Comparison of ENCODE assay signal across 8 cellular contexts in the genomic region with DNA sequence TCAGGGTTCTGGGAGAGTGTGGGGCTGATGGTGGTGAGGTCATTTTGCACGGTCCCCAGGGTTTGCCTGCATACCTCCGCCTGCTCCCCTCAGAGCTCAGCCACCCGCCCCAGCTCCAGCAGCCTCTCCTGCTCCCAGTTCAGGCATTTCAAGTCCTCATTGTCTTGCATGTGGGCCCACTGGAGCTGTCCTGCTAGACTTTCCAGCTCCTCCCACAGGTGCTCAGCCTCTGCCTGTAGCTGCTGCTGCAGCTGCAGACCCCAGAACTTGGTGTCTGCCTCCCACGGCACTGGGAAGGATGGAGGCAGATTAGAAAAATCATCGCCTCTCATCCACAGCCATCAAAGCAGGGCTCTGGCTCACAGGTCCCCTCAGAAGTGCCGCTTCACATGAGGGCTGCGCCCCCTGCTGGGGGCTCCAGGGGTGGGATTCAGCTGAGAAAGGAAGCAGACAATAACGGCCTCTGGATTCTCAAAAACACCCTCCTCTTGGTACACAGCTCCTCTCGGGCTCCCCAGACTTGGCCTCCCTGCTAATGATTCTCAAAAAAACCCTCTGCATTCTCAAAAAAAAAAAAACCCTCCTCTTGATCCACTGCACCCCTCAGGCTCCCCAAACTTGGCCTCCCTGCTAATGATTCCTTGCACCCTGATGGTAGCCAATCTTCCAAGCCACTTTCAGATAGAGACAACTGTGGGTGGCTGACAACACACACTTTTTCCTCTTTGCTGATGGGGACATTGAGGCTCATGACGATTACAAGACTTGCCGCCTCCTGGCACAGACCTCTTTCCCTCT.
DNase-seq lines count a peak whose midpoint lies in the region; TF ChIP-seq lines count a peak whose summit lies in the region.

No MANE protein-coding gene starts in this region.

- intact Hi-C loops in esophagus muscularis mucosa (cut with DNase I): no loop called here
- intact Hi-C loops in testis (cut with DNase I; ENCODE audit: low total_unique reads): no loop called here
- intact Hi-C loops in posterior vena cava (cut with DNase I): no loop called here

- TF ChIP-seq POLR2A in esophagus muscularis mucosa (IDR thresholded peaks at IDR 0.05; ENCODE audit: low read depth) (no peak), testis (IDR thresholded peaks at IDR 0.05) (no peak)

- DNase-seq in NCI-H345 (lab: John Stamatoyannopoulos, UW): peak; percentile 61
- DNase-seq in activated CD8-positive, alpha-beta memory T cell treated with anti-CD3 and anti-CD28 coated beads, Interleukin-2, amount 50 U/mL, for 24 hours (ENCODE audit: extremely low read depth): peak; percentile 51
- DNase-seq in esophagus muscularis mucosa (ENCODE audit: extremely low spot score): no peak
- DNase-seq in neural progenitor cell (ENCODE audit: low spot score): peak; percentile 89
- DNase-seq in testis: peak; percentile 71
- DNase-seq in posterior vena cava (ENCODE audit: low spot score): no peak

- no peaks in the 10 kb centered on the region for H3K36me3 ChIP-seq in esophagus muscularis mucosa
- no peaks in the 10 kb centered on the region for H3K36me3 ChIP-seq in neural progenitor cell
- no peaks in the 10 kb centered on the region for H3K36me3 ChIP-seq in testis (ENCODE audit: low read depth, missing control alignments)

- H3K27ac ChIP-seq in 22Rv1 (no peak overlapping the region), esophagus muscularis mucosa (replicated peaks in 1 of 4) (no peak overlapping the region), neural progenitor cell (no peak overlapping the region), testis (no peak overlapping the region)

- 61% methylated on average over 10 of the region's 11 CpGs for WGBS in esophagus muscularis mucosa
- 48 to 54% methylated on average over 7 to 11 of the region's 11 CpGs for WGBS in testis, 2 donors

- H3K4me3 ChIP-seq in esophagus muscularis mucosa: no peak overlapping the region
- H3K4me3 ChIP-seq in neural progenitor cell: no peak overlapping the region
- H3K4me3 ChIP-seq in testis: no peak overlapping the region

- H3K27me3 ChIP-seq in esophagus muscularis mucosa (no peaks in the 10 kb centered on the region), neural progenitor cell (no peaks in the 10 kb centered on the region), testis (no peaks in the 10 kb centered on the region)

- H2AFZ ChIP-seq in neural progenitor cell (replicated peaks): peak overlapping the region; percentile 73

- H3K9ac ChIP-seq in neural progenitor cell: no peak overlapping the region

- H3K79me2 ChIP-seq in neural progenitor cell (ENCODE audit: low read depth): no peaks in the 10 kb centered on the region

- no peaks in the 10 kb centered on the region for H4K20me1 ChIP-seq in neural progenitor cell (ENCODE audit: low read depth)

- TF ChIP-seq CTCF in 22Rv1 (IDR thresholded peaks at IDR 0.05) (peak; percentile 76), GM12872 (IDR thresholded peaks at IDR 0.05; ENCODE audit: insufficient read depth, low read depth, low read length) (peak; percentile 85), esophagus muscularis mucosa (IDR thresholded peaks at IDR 0.05) (peak; percentile 36 to 56 (median 44)), neural progenitor cell (IDR thresholded peaks at IDR 0.05) (peak; percentile 77), testis (IDR thresholded peaks at IDR 0.05) (peak in 2 of 3 experiments; percentile 26 to 55)

- peaks cover 9% of the 10 kb centered on the region for H3K9me3 Mint-ChIP-seq in neural progenitor cell

- peaks cover 4% of the 10 kb centered on the region for H3K27me3 Mint-ChIP-seq in neural progenitor cell (ENCODE audit: insufficient read depth, low read depth)

- H3K27ac Mint-ChIP-seq in neural progenitor cell: no peak overlapping the region

- no peaks in the 10 kb centered on the region for H3F3A ChIP-seq in neural progenitor cell (ENCODE audit: low read depth)

- peaks cover 7% of the 10 kb centered on the region for H3K4me1 Mint-ChIP-seq in neural progenitor cell

- H3K4me1 ChIP-seq in esophagus muscularis mucosa (peaks cover 0 to 7% (median 6%) of the 10 kb centered on the region in 4 donors), neural progenitor cell (no peaks in the 10 kb centered on the region), testis (no peaks in the 10 kb centered on the region)

- H3K4me2 ChIP-seq in neural progenitor cell: no peak overlapping the region

- H3K4me3 Mint-ChIP-seq in neural progenitor cell: no peak overlapping the region

- H3K9me3 ChIP-seq in esophagus muscularis mucosa (no peaks in the 10 kb centered on the region), neural progenitor cell (ENCODE audit: low read depth) (no peaks in the 10 kb centered on the region), testis (no peaks in the 10 kb centered on the region)

- TF ChIP-seq EP300 in esophagus muscularis mucosa (IDR thresholded peaks at IDR 0.05): no peak

- H3K36me3 Mint-ChIP-seq in neural progenitor cell: no peaks in the 10 kb centered on the region

Comparison
In these comparisons a context has a peak if more than half of its experiments do, and no peak if none do; other contexts are left out.
1. DNase-seq: peak in NCI-H345 (single experiment), activated CD8-positive, alpha-beta memory T cell treated with anti-CD3 and anti-CD28 coated beads, Interleukin-2, amount 50 U/mL, for 24 hours (single experiment), neural progenitor cell (single experiment) and testis (single experiment); none in esophagus muscularis mucosa (single experiment) and posterior vena cava (single experiment).
2. Peak in every context shown above with its lines, with median percentiles within 50 percentile points of each other: CTCF ChIP-seq.